11 cellular contexts compared by ENCODE assay signal in genomic region chr2:149365826-149366583, GRCh38. TPM values are rescaled to one million over a fixed set of nuclear protein-coding genes. Genes with fewer than 3 reads are reported as not detected.
A peak's percentile ranks its signal among the peaks of the same experiment; 100 is the strongest.
DNase-seq lines count a peak whose midpoint lies in the region; ATAC-seq, FAIRE-seq and TF ChIP-seq lines count a peak whose summit lies in the region.
"Had no signal": no experiment of that assay in that cellular context is flagged by ENCODE, and none has a peak within 500 bp of the region (broad histone marks: within the 10 kb centered on the region; RNA-seq: fewer than 3 reads in every experiment).

No MANE protein-coding gene starts in this region.

- peak overlapping the region; percentile 62 for H3K27ac ChIP-seq in VCaP
- H3K27ac ChIP-seq: BLaER1 treated with 17β-estradiol and CSF1 and Interleukin-3, amounts not matched to agents 10 nM and 100 nM; neural progenitor cell had no signal

- DNase-seq in DMS153 treated with DMSO at 0.1 percent for 48 hours (lab: John Stamatoyannopoulos, UW; ENCODE audit: unreplicated experiment): peak; percentile 95
- peak; percentile 1 to 89 (median 48) for DNase-seq in NCI-H1417 (lab: John Stamatoyannopoulos, UW)
- peak; percentile 79 for DNase-seq in left lobe of liver (ENCODE audit: low spot score)
- no peak for DNase-seq in central memory CD4-positive, alpha-beta T cell
- DNase-seq in NCI-H446 treated with DMSO at 0.1 percent for 48 hours (lab: John Stamatoyannopoulos, UW): no peak
- no peak for DNase-seq in GM12892 (ENCODE audit: insufficient read length)
- DNase-seq: hippocampal formation had no signal

- TF ChIP-seq CTCF in VCaP (conservative IDR thresholded peaks at IDR 0.05): no peak

- ATAC-seq in left lobe of liver: peak; percentile 98
- ATAC-seq in GM19351 (IDR thresholded peaks at IDR 0.05; ENCODE audit: unreplicated experiment): no peak

- FAIRE-seq in GM12892 (lab: Jason Lieb, UNC): no peak

- TF ChIP-seq POLR2A in GM12892 (IDR thresholded peaks at IDR 0.05; ENCODE audit: low read depth, low read length): no peak

RNA-seq across cellular contexts. Expression of gene LYPD6, which starts 35.6 kb away (rescaled TPM):
- total RNA-seq in left lobe of liver: 0.25 TPM
- 0.49 TPM for polyA plus RNA-seq in GM12892 (2012; ENCODE audit: missing spikeins)

Comparison
In these comparisons a context has a peak if more than half of its experiments do, and no peak if none do; other contexts are left out.
1. DNase-seq: peak in DMS153 treated with DMSO at 0.1 percent for 48 hours (single experiment), NCI-H1417 (3 of 3) and left lobe of liver (single experiment); none in central memory CD4-positive, alpha-beta T cell (single experiment), NCI-H446 treated with DMSO at 0.1 percent for 48 hours (single experiment) and GM12892 (single experiment).